Comparison of ENCODE assay signal across 1 cellular context in genomic region chr11:3860360-3860759, GRCh38.
TF ChIP-seq lines count a peak whose summit lies in the region.

No MANE protein-coding gene starts in this region.

TF ChIP-seq in GM12878, 131 proteins besides CTCF, POLR2A, EP300 and RAD21:
- no peak for TF ChIP-seq ZBTB11 (CRISPR knock-in tag; IDR thresholded peaks at IDR 0.05)
- TF ChIP-seq IRF5 (IDR thresholded peaks at IDR 0.05; ENCODE audit: borderline replicate concordance) = no peak
- no peak for TF ChIP-seq SUPT20H (IDR thresholded peaks at IDR 0.05; ENCODE audit: borderline replicate concordance, control insufficient read depth, low read depth, low read length)
- no peak for TF ChIP-seq BHLHE40 (IDR thresholded peaks at IDR 0.05; ENCODE audit: borderline replicate concordance in 1 of 2, low read depth in 2 of 2, low read length in 1 of 2)
- TF ChIP-seq RELB (IDR thresholded peaks at IDR 0.05; ENCODE audit: low read depth) = no peak
- no peak for TF ChIP-seq CBX3 (IDR thresholded peaks at IDR 0.05; ENCODE audit: borderline replicate concordance, low read depth)
- TF ChIP-seq YBX1 (IDR thresholded peaks at IDR 0.05) = no peak
- TF ChIP-seq STAT3 (IDR thresholded peaks at IDR 0.05; ENCODE audit: low read depth, low read length) = no peak
- TF ChIP-seq ETV6 (conservative IDR thresholded peaks at IDR 0.05 in 1 of 2, IDR thresholded peaks at IDR 0.05 in 1 of 2; ENCODE audit: borderline replicate concordance in 1 of 2, low read depth in 1 of 2) = no peak
- TF ChIP-seq POLR2AphosphoS2 (IDR thresholded peaks at IDR 0.05; ENCODE audit: low read depth, low read length) = no peak
- no peak for TF ChIP-seq NR2C1 (IDR thresholded peaks at IDR 0.05)
- no peak for TF ChIP-seq REST (IDR thresholded peaks at IDR 0.05; ENCODE audit: low read depth, low read length)
- TF ChIP-seq IKZF2 (IDR thresholded peaks at IDR 0.05) = no peak
- no peak for TF ChIP-seq ZNF24 (IDR thresholded peaks at IDR 0.05)
- no peak for TF ChIP-seq POLR2AphosphoS5 (IDR thresholded peaks at IDR 0.05; ENCODE audit: low read length)
- TF ChIP-seq MYB (IDR thresholded peaks at IDR 0.05; ENCODE audit: borderline replicate concordance, low read depth, low read length) = no peak
- TF ChIP-seq E2F8 (IDR thresholded peaks at IDR 0.05; ENCODE audit: low read depth, partially characterized antibody) = no peak
- no peak for TF ChIP-seq LARP7 (IDR thresholded peaks at IDR 0.05)
